ENCODE assay signal across 2 cellular contexts in the genomic region with DNA sequence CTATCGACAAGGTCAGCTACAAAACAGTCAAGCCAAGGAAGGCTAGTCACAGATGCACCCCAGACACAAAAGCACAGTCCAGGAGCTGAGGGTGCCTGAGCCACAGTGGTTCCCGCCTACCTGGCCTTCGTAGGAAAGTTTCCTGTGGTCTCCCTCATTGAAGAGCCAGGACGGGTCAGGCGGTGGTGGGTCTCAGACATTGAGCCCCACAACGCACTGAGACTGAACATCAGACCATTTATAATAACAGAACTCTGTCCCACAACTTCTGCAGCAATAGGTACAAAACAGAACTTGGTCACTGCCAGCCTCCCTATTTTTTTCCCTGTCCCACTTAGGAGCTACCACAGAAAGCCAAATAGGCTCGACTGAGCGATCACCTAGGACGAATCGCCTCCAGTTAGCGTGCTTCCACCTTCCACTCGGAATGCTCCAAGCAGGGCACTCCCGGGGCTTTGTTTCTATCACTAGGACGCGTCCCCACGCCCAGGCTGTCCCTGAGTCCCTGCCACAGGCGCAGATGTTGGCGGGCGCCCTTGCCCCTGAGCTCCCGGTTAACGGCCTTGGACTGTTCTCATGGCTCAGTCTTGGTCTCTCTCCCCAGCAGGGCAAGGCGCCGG.
TF ChIP-seq lines count a peak whose summit lies in the region.

No MANE protein-coding gene starts in this region.

TF ChIP-seq in K562, 482 proteins besides CTCF, POLR2A, EP300 and RAD21:
- TF ChIP-seq BRD4 (IDR thresholded peaks at IDR 0.05) = 0 out of 2 replicates have a peak, but pooled peaks have one; percentile 37
- no peak for TF ChIP-seq FOS (IDR thresholded peaks at IDR 0.05; ENCODE audit: extremely low read depth, insufficient read length)
- peak; percentile 27 for TF ChIP-seq SAP30 (IDR thresholded peaks at IDR 0.05; ENCODE audit: borderline replicate concordance, insufficient read depth, low read depth, low read length, poor library complexity, severe bottlenecking)
- no peak for TF ChIP-seq NFIX (CRISPR knock-in tag; IDR thresholded peaks at IDR 0.05; ENCODE audit: low read depth)
TF ChIP-seq in K562: peak in this region for 2.

TF ChIP-seq in HepG2, 621 proteins besides CTCF, POLR2A, EP300 and RAD21:
- TF ChIP-seq DR1 (CRISPR knock-in tag; IDR thresholded peaks at IDR 0.05) (no peak), ZNF331 (CRISPR knock-in tag; IDR thresholded peaks at IDR 0.05) (no peak), ZC3H13 (CRISPR knock-in tag; IDR thresholded peaks at IDR 0.05) (no peak), ZNF24 (IDR thresholded peaks at IDR 0.05) (no peak), ISX (CRISPR knock-in tag; conservative IDR thresholded peaks at IDR 0.05) (no peak), REL (CRISPR knock-in tag; conservative IDR thresholded peaks at IDR 0.05) (no peak)
TF ChIP-seq in HepG2: peak in this region for 0.
